In the genomic region with DNA sequence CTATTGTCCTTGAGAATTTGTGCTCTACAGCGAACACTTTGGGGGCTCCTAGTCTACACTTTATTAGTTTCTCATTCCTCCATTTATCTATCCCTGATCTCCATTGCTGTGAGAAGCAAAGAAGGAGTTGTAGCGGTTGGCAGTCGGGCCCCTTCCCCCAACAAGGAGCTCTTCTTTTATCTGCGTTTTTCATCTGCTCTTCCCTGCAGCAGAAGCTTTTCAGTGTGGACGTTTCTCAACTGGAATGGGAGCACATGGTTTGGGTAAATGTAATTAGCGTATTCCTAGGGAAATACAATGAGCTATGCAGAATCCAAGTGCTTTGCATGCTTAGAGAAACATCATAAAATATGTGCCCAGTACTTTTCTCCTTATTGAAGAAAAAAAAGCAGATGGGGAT, we compare ENCODE assay signal across 19 cellular contexts.
"Had no signal": no experiment of that assay in that cellular context is flagged by ENCODE, and none has a peak within 500 bp of the region (broad histone marks: within the 10 kb centered on the region; RNA-seq: fewer than 3 reads in every experiment).

No MANE protein-coding gene starts in this region.

- H3K4me1 ChIP-seq: adrenal gland, prostate gland, sigmoid colon had no signal

- H3K4me3 ChIP-seq: adrenal gland, cardiac muscle cell, mucosa of descending colon, prostate gland, sigmoid colon, stomach, thoracic aorta had no signal

- H3K27me3 ChIP-seq: adrenal gland, cardiac muscle cell, sigmoid colon, stomach had no signal

- ATAC-seq: mucosa of descending colon; naive thymus-derived CD8-positive, alpha-beta T cell had no signal

- H3K27ac ChIP-seq: adrenal gland, cardiac muscle cell, epithelial cell of prostate, prostate gland, sigmoid colon, stomach, thoracic aorta had no signal

- H3K36me3 ChIP-seq: adrenal gland, cardiac muscle cell, prostate gland, sigmoid colon, stomach, thoracic aorta had no signal

- H3K9me3 ChIP-seq: adrenal gland, mucosa of descending colon, prostate gland, sigmoid colon, stomach, thoracic aorta had no signal

- FAIRE-seq: islet of Langerhans had no signal

- DNase-seq: activated CD4-positive, alpha-beta T cell treated with anti-CD3 and anti-CD28 coated beads, Interleukin-2, amount 50 U/mL, for 48 hours; activated CD4-positive, CD25-positive, alpha-beta regulatory T cell treated with anti-CD3 and anti-CD28 coated beads, Interleukin-2, amount 50 U/mL, for 72 hours; activated naive CD4-positive, alpha-beta T cell treated with anti-CD3 and anti-CD28 coated beads, Interleukin-2, amount 50 U/mL, for 16 hours; adrenal gland; foreskin melanocyte; head of caudate nucleus; mucosa of descending colon; naive thymus-derived CD8-positive, alpha-beta T cell; sigmoid colon; stimulated activated CD4-positive, alpha-beta T cell treated with anti-CD3 and anti-CD28 coated beads, Interleukin-12 subunit alpha, Interleukin-12 subunit beta, amount 100 ng/mL, for 4 hours; stimulated activated CD4-positive, alpha-beta T cell treated with anti-CD3 and anti-CD28 coated beads, Interleukin-2, amount 100 ng/mL, for 24 hours; stomach; T-helper 1 cell; T1000 had no signal
